ENCODE assay signal across 23 cellular contexts in genomic region chr12:50772877-50773276, GRCh38. TPM values are rescaled to one million over a fixed set of nuclear protein-coding genes. Genes with fewer than 3 reads are reported as not detected.
A peak's percentile ranks its signal among the peaks of the same experiment; 100 is the strongest.
DNase-seq lines count a peak whose midpoint lies in the region; ATAC-seq and TF ChIP-seq lines count a peak whose summit lies in the region.
"Had no signal": no experiment of that assay in that cellular context is flagged by ENCODE, and none has a peak within 500 bp of the region (broad histone marks: within the 10 kb centered on the region; RNA-seq: fewer than 3 reads in every experiment).

No MANE protein-coding gene starts in this region.

- peaks cover 0 to 9% of the 10 kb centered on the region in 2 experiments; a peak in 2 of 3 replicates for H3K36me3 ChIP-seq in HEK293 (ENCODE audit: control insufficient read depth in 2 of 2, insufficient read depth in 1 of 2, low read length in 2 of 2)
- peaks cover 0 to 8% (median 0%) of the 10 kb centered on the region in 4 donors for H3K36me3 ChIP-seq in transverse colon

- POLR2A ChIA-PET in HEK293 (lab: Yijun Ruan, JAX) (no interaction called here), RWPE1 (lab: Yijun Ruan, JAX; ENCODE audit: low non-redundant PET) (no interaction called here)
- POLR2A ChIA-PET in naive thymus-derived CD8-positive, alpha-beta T cell (lab: Charles Lee) = interaction anchor here (4.9 kb wide), 1 partner anchor 8 kb away, joined by 28 read pairs; the partner anchor contains the start of gene ATF1

- no peak overlapping the region for H3K27ac ChIP-seq in HEK293 (ENCODE audit: extremely low read depth, low read depth, low read length)
- H3K27ac ChIP-seq in RWPE1 = peak overlapping the region; percentile 89; the same call in 1 of the 2 replicates
- H3K27ac ChIP-seq in transverse colon = peak overlapping the region; percentile 30 to 72 (median 40)
- H3K27ac ChIP-seq: HL-60, SK-N-MC had no signal

- no peaks in the 10 kb centered on the region for H3K27me3 ChIP-seq in transverse colon

- TF ChIP-seq CTCF in HEK293 (tag by site-specific recombination; IDR thresholded peaks at IDR 0.05) (no peak), RWPE1 (conservative IDR thresholded peaks at IDR 0.05; ENCODE audit: low read depth) (no peak), transverse colon (IDR thresholded peaks at IDR 0.05) (no peak)

- whole genome bisulfite sequencing in transverse colon (ENCODE audit: low coverage in 1 of 2), 2 donors = 97% methylated on average over 2 of the region's 2 CpGs; no CpG with 5 or more reads in 1 of the 2 donors

- CTCF ChIA-PET in HEK293 (lab: Yijun Ruan, JAX) = interaction anchor here (0.6 to 1.0 kb wide), 2 partner anchors 13 to 107 kb away, joined by 3 read pairs; no protein-coding TSS in a partner anchor
- CTCF ChIA-PET in RWPE1 (lab: Yijun Ruan, JAX) = no interaction called here

- H3K9me3 ChIP-seq in HEK293 (ENCODE audit: control insufficient read depth, insufficient read depth, low read depth, low read length) = no peaks in the 10 kb centered on the region
- no peaks in the 10 kb centered on the region for H3K9me3 ChIP-seq in transverse colon
- H3K9me3 ChIP-seq: HAP-1 had no signal

- H3K27ac Mint-ChIP-seq in naive thymus-derived CD8-positive, alpha-beta T cell = peak overlapping the region in 6 of 10 donors; percentile 7 to 77 (median 15)
- no peak overlapping the region for H3K27ac Mint-ChIP-seq in activated T-helper 1 cell treated with anti-CD3 and anti-CD28 coated beads, Interleukin-12 subunit alpha, Interleukin-12 subunit beta, Interleukin-2, Interleukin-4 antibody, amounts not matched to agents 30 ng/mL and 10 ng/mL and 1 ng/mL, durations not matched to agents 14 hours and 24 hours and 36 hours

- no peak for ATAC-seq in naive thymus-derived CD8-positive, alpha-beta T cell
- ATAC-seq: Panc1 had no signal

- no peaks in the 10 kb centered on the region for H3K27me3 Mint-ChIP-seq in naive thymus-derived CD8-positive, alpha-beta T cell
- H3K27me3 Mint-ChIP-seq in activated T-helper 1 cell treated with anti-CD3 and anti-CD28 coated beads, Interleukin-12 subunit alpha, Interleukin-12 subunit beta, Interleukin-2, Interleukin-4 antibody, amounts not matched to agents 30 ng/mL and 10 ng/mL and 1 ng/mL, durations not matched to agents 14 hours and 24 hours and 36 hours (ENCODE audit: insufficient read depth) = no peaks in the 10 kb centered on the region
- H3K27me3 Mint-ChIP-seq: CD8-positive, alpha-beta memory T cell had no signal

- H3K4me3 ChIP-seq in HEK293 (ENCODE audit: low read depth, low read length) = no peak overlapping the region
- H3K4me3 ChIP-seq in transverse colon = no peak overlapping the region
- H3K4me3 ChIP-seq: HAP-1, SK-N-MC had no signal

- H3K4me1 ChIP-seq in HEK293 (ENCODE audit: control insufficient read depth, insufficient read depth, low read length) (0 out of 2 replicates have a peak, but pooled peaks cover 7% of the 10 kb centered on the region), transverse colon (peaks cover 0 to 50% (median 23%) of the 10 kb centered on the region in 4 donors)

- no peak overlapping the region for H3K4me3 Mint-ChIP-seq in naive thymus-derived CD8-positive, alpha-beta T cell
- no peak overlapping the region for H3K4me3 Mint-ChIP-seq in activated T-helper 1 cell treated with anti-CD3 and anti-CD28 coated beads, Interleukin-12 subunit alpha, Interleukin-12 subunit beta, Interleukin-2, Interleukin-4 antibody, amounts not matched to agents 30 ng/mL and 10 ng/mL and 1 ng/mL, durations not matched to agents 14 hours and 24 hours and 36 hours
- H3K4me3 Mint-ChIP-seq: CD8-positive, alpha-beta memory T cell had no signal

- in situ Hi-C loops in transverse colon (cut with MboI; ENCODE audit: low pct_ligation_motif_present in 1 of 4, low pct_unique_long_range_greater_than_20kb in 1 of 4, low sequenced_read_pairs in 3 of 4) = no loop called here

- H3K36me3 Mint-ChIP-seq in naive thymus-derived CD8-positive, alpha-beta T cell = peaks cover 0 to 38% (median 14%) of the 10 kb centered on the region in 3 donors
- peaks cover 17% of the 10 kb centered on the region for H3K36me3 Mint-ChIP-seq in activated T-helper 1 cell treated with anti-CD3 and anti-CD28 coated beads, Interleukin-12 subunit alpha, Interleukin-12 subunit beta, Interleukin-2, Interleukin-4 antibody, amounts not matched to agents 30 ng/mL and 10 ng/mL and 1 ng/mL, durations not matched to agents 14 hours and 24 hours and 36 hours (ENCODE audit: low read depth)

- TF ChIP-seq POLR2A in transverse colon (IDR thresholded peaks at IDR 0.05) = no peak

- DNase-seq in RWPE1 (ENCODE audit: low spot score) (no peak), transverse colon (no peak), NCI-H526 (lab: John Stamatoyannopoulos, UW) (no peak), NCI-H1436 treated with DMSO at 0.1 percent for 48 hours (lab: John Stamatoyannopoulos, UW) (no peak)
- DNase-seq in naive thymus-derived CD8-positive, alpha-beta T cell = no peak
- no peak for DNase-seq in activated T-helper 1 cell treated with anti-CD3 and anti-CD28 coated beads, Interleukin-12 subunit alpha, Interleukin-12 subunit beta, Interleukin-2, Interleukin-4 antibody, amounts not matched to agents 30 ng/mL and 10 ng/mL and 1 ng/mL, durations not matched to agents 14 hours and 24 hours and 36 hours (ENCODE audit: low spot score)
- DNase-seq: CD8-positive, alpha-beta memory T cell; DMS 273 treated with DMSO at 0.1 percent for 48 hours; DMS79; EL; GDM1; GOT3; Karpas-422; NCI-H1105; NCI-H2029 treated with DMSO at 0.1 percent for 48 hours; NCI-H446 treated with DMSO at 0.1 percent for 48 hours; NCI-H526 treated with DMSO at 0.1 percent for 48 hours; SIG-M5 had no signal

- intact Hi-C loops in transverse colon (cut with DNase I; ENCODE audit: low total_unique reads) = no loop called here
- intact Hi-C loops in activated T-helper 1 cell treated with anti-CD3 and anti-CD28 coated beads, Interleukin-12 subunit alpha, Interleukin-12 subunit beta, Interleukin-2, Interleukin-4 antibody, amounts not matched to agents 30 ng/mL and 10 ng/mL and 1 ng/mL, durations not matched to agents 14 hours and 24 hours and 36 hours (cut with micrococcal nuclease) = no loop called here

- peaks cover 0 to 2% (median 0%) of the 10 kb centered on the region in 9 donors for H3K9me3 Mint-ChIP-seq in naive thymus-derived CD8-positive, alpha-beta T cell
- H3K9me3 Mint-ChIP-seq in activated T-helper 1 cell treated with anti-CD3 and anti-CD28 coated beads, Interleukin-12 subunit alpha, Interleukin-12 subunit beta, Interleukin-2, Interleukin-4 antibody, amounts not matched to agents 30 ng/mL and 10 ng/mL and 1 ng/mL, durations not matched to agents 14 hours and 24 hours and 36 hours = no peaks in the 10 kb centered on the region
- H3K9me3 Mint-ChIP-seq: CD8-positive, alpha-beta memory T cell had no signal

- no peak for TF ChIP-seq EP300 in transverse colon (IDR thresholded peaks at IDR 0.05; ENCODE audit: low read depth)

- peaks cover 11 to 33% (median 17%) of the 10 kb centered on the region in 4 donors for H3K4me1 Mint-ChIP-seq in naive thymus-derived CD8-positive, alpha-beta T cell
- peaks cover 6% of the 10 kb centered on the region for H3K4me1 Mint-ChIP-seq in activated T-helper 1 cell treated with anti-CD3 and anti-CD28 coated beads, Interleukin-12 subunit alpha, Interleukin-12 subunit beta, Interleukin-2, Interleukin-4 antibody, amounts not matched to agents 30 ng/mL and 10 ng/mL and 1 ng/mL, durations not matched to agents 14 hours and 24 hours and 36 hours (ENCODE audit: low read depth)

TF ChIP-seq in HEK293, 187 proteins besides CTCF, POLR2A, EP300 and RAD21 (continues in another document):
- TF ChIP-seq TRIM28 (IDR thresholded peaks at IDR 0.05; ENCODE audit: borderline replicate concordance, low read length) (no peak), ZNF830 (tag by site-specific recombination; IDR thresholded peaks at IDR 0.05; ENCODE audit: low read depth) (no peak), ZNF146 (tag by site-specific recombination; IDR thresholded peaks at IDR 0.05) (peak; percentile 97), MZF1 (tag by site-specific recombination; IDR thresholded peaks at IDR 0.05; ENCODE audit: borderline replicate concordance) (no peak), ZNF776 (tag by site-specific recombination; IDR thresholded peaks at IDR 0.05; ENCODE audit: borderline replicate concordance) (no peak), ZNF280D (tag by site-specific recombination; IDR thresholded peaks at IDR 0.05) (0 out of 2 replicates have a peak, but pooled peaks have one; percentile 29), ZBTB8A (tag by site-specific recombination; IDR thresholded peaks at IDR 0.05) (no peak), ZNF580 (tag by site-specific recombination; IDR thresholded peaks at IDR 0.05) (0 out of 2 replicates have a peak, but pooled peaks have one; percentile 27)

RNA-seq across cellular contexts. Expression of gene ATF1, which starts 9.0 kb away (rescaled TPM):
- total RNA-seq in naive thymus-derived CD8-positive, alpha-beta T cell = 10 to 100 TPM; 44.2 to 46.5 TPM
- polyA plus RNA-seq in naive thymus-derived CD8-positive, alpha-beta T cell = 10 to 100 TPM; 23.5 to 36.3 (median 34.5) TPM
- 10 to 100 TPM in 3 of 4 donors, 1 to 10 TPM in 1; 10.0 to 19.4 (median 16.5) TPM for total RNA-seq in transverse colon
- total RNA-seq in activated T-helper 1 cell treated with anti-CD3 and anti-CD28 coated beads, Interleukin-12 subunit alpha, Interleukin-12 subunit beta, Interleukin-2, Interleukin-4 antibody, amounts not matched to agents 30 ng/mL and 10 ng/mL and 1 ng/mL, durations not matched to agents 14 hours and 24 hours and 36 hours = 65.7 and 65.8 TPM in 2 replicates
